ENCODE assay signal across 8 cellular contexts in genomic region chr21:29155118-29155932, GRCh38. TPM values are rescaled to one million over a fixed set of nuclear protein-coding genes. Genes with fewer than 3 reads are reported as not detected.
A peak's percentile ranks its signal among the peaks of the same experiment; 100 is the strongest.
DNase-seq lines count a peak whose midpoint lies in the region; ATAC-seq, FAIRE-seq and TF ChIP-seq lines count a peak whose summit lies in the region.

No MANE protein-coding gene starts in this region.

- H3K36me3 Mint-ChIP-seq in activated naive CD4-positive, alpha-beta T cell treated with anti-CD3 and anti-CD28 coated beads for 36 hours (ENCODE audit: low read depth), result peaks cover 2% of the 10 kb centered on the region
- H3K36me3 Mint-ChIP-seq in activated CD4-positive, alpha-beta T cell treated with anti-CD3 and anti-CD28 coated beads, Interleukin-2, amount 10 ng/mL, durations not matched to agents 7 days and 5 days (ENCODE audit: low read depth), result no peaks in the 10 kb centered on the region

- H3K4me3 ChIP-seq in cardiac fibroblast (replicated peaks in 1 of 2; ENCODE audit: low read depth in 2 of 2, low read length in 2 of 2) (peak overlapping the region; percentile 19 to 42), skeletal muscle cell (ENCODE audit: low read depth, low read length) (peak overlapping the region; percentile 33)

- H3K27ac Mint-ChIP-seq in activated naive CD4-positive, alpha-beta T cell treated with anti-CD3 and anti-CD28 coated beads for 36 hours, result no peak overlapping the region
- H3K27ac Mint-ChIP-seq in activated CD4-positive, alpha-beta T cell treated with anti-CD3 and anti-CD28 coated beads, Interleukin-2, amount 10 ng/mL, durations not matched to agents 7 days and 5 days, result no peak overlapping the region

- DNase-seq in H54 (ENCODE audit: insufficient read length, low spot score) (peak; percentile 44), cardiac fibroblast (ENCODE audit: low read depth in 2 of 2) (peak; percentile 64 to 93), inferior parietal cortex (ENCODE audit: extremely low spot score) (peak; percentile 18), skeletal muscle cell (ENCODE audit: low read depth) (no peak)
- no peak for DNase-seq in activated CD4-positive, alpha-beta T cell treated with anti-CD3 and anti-CD28 coated beads for 1 hour
- no peak for DNase-seq in activated naive CD4-positive, alpha-beta T cell treated with anti-CD3 and anti-CD28 coated beads for 36 hours
- DNase-seq in activated CD4-positive, alpha-beta T cell treated with anti-CD3 and anti-CD28 coated beads, Interleukin-2, amount 10 ng/mL, durations not matched to agents 7 days and 5 days, result no peak

- ATAC-seq in HG02938 (IDR thresholded peaks at IDR 0.05; ENCODE audit: unreplicated experiment), result no peak

- POLR2A ChIA-PET in activated CD4-positive, alpha-beta T cell treated with anti-CD3 and anti-CD28 coated beads, Interleukin-2, amount 10 ng/mL, durations not matched to agents 7 days and 5 days (lab: Charles Lee), result no interaction called here

- no peaks in the 10 kb centered on the region for H3K4me1 Mint-ChIP-seq in activated naive CD4-positive, alpha-beta T cell treated with anti-CD3 and anti-CD28 coated beads for 36 hours (ENCODE audit: low read depth)
- H3K4me1 Mint-ChIP-seq in activated CD4-positive, alpha-beta T cell treated with anti-CD3 and anti-CD28 coated beads, Interleukin-2, amount 10 ng/mL, durations not matched to agents 7 days and 5 days, result no peaks in the 10 kb centered on the region

- TF ChIP-seq CTCF in cardiac fibroblast (IDR thresholded peaks at IDR 0.05; ENCODE audit: low read depth, low read length), result no peak

- peaks cover 2% of the 10 kb centered on the region for H3K27me3 Mint-ChIP-seq in activated naive CD4-positive, alpha-beta T cell treated with anti-CD3 and anti-CD28 coated beads for 36 hours (ENCODE audit: low read depth)
- H3K27me3 Mint-ChIP-seq in activated CD4-positive, alpha-beta T cell treated with anti-CD3 and anti-CD28 coated beads, Interleukin-2, amount 10 ng/mL, durations not matched to agents 7 days and 5 days, result peaks cover 6% of the 10 kb centered on the region

- no peak overlapping the region for H3K4me3 Mint-ChIP-seq in activated naive CD4-positive, alpha-beta T cell treated with anti-CD3 and anti-CD28 coated beads for 36 hours
- no peak overlapping the region for H3K4me3 Mint-ChIP-seq in activated CD4-positive, alpha-beta T cell treated with anti-CD3 and anti-CD28 coated beads, Interleukin-2, amount 10 ng/mL, durations not matched to agents 7 days and 5 days

- peak; percentile 52 for FAIRE-seq in H54 (lab: Jason Lieb, UNC)

- no peaks in the 10 kb centered on the region for H3K9me3 Mint-ChIP-seq in activated naive CD4-positive, alpha-beta T cell treated with anti-CD3 and anti-CD28 coated beads for 36 hours
- H3K9me3 Mint-ChIP-seq in activated CD4-positive, alpha-beta T cell treated with anti-CD3 and anti-CD28 coated beads, Interleukin-2, amount 10 ng/mL, durations not matched to agents 7 days and 5 days, result no peaks in the 10 kb centered on the region

- CTCF ChIA-PET in activated naive CD4-positive, alpha-beta T cell treated with anti-CD3 and anti-CD28 coated beads for 36 hours (lab: Charles Lee), result interaction anchor here (0.6 to 1.4 kb wide), 3 partner anchors 15 to 193 kb away, joined by 3 to 5 read pairs (median 5); no protein-coding TSS in a partner anchor
- CTCF ChIA-PET in activated CD4-positive, alpha-beta T cell treated with anti-CD3 and anti-CD28 coated beads, Interleukin-2, amount 10 ng/mL, durations not matched to agents 7 days and 5 days (lab: Charles Lee), result interaction anchor here (1.5 kb wide), 1 partner anchor 9 kb away, joined by 3 read pairs; no protein-coding TSS in a partner anchor

- intact Hi-C loops in activated naive CD4-positive, alpha-beta T cell treated with anti-CD3 and anti-CD28 coated beads for 36 hours (cut with micrococcal nuclease), result no loop called here

- peak; percentile 26; the same call in 1 of the 2 replicates for TF ChIP-seq POLR2A in H54 (IDR thresholded peaks at IDR 0.05; ENCODE audit: low read depth, low read length)

RNA-seq across cellular contexts. Expression of gene MAP3K7CL, which starts 24.9 kb away (rescaled TPM):
- total RNA-seq in activated naive CD4-positive, alpha-beta T cell treated with anti-CD3 and anti-CD28 coated beads for 36 hours, result 1 to 10 TPM; 4.9 to 6.3 TPM
- 1 to 10 TPM; 5.0 to 6.6 TPM for total RNA-seq in activated CD4-positive, alpha-beta T cell treated with anti-CD3 and anti-CD28 coated beads, Interleukin-2, amount 10 ng/mL, durations not matched to agents 7 days and 5 days

Comparison
In these comparisons a context has a peak if more than half of its experiments do, and no peak if none do; other contexts are left out.
1. DNase-seq: peak in H54 (single experiment), cardiac fibroblast (2 of 2) and inferior parietal cortex (single experiment); none in skeletal muscle cell (single experiment), activated CD4-positive, alpha-beta T cell treated with anti-CD3 and anti-CD28 coated beads for 1 hour (single experiment), activated naive CD4-positive, alpha-beta T cell treated with anti-CD3 and anti-CD28 coated beads for 36 hours (single experiment) and activated CD4-positive, alpha-beta T cell treated with anti-CD3 and anti-CD28 coated beads, Interleukin-2, amount 10 ng/mL, durations not matched to agents 7 days and 5 days (single experiment).